Comparison of ENCODE assay signal across 10 cellular contexts in genomic region chr1:59892836-59893811, GRCh38. TPM values are rescaled to one million over a fixed set of nuclear protein-coding genes. Genes with fewer than 3 reads are reported as not detected.
DNase-seq lines count a peak whose midpoint lies in the region; ATAC-seq and TF ChIP-seq lines count a peak whose summit lies in the region.
"Had no signal": no experiment of that assay in that cellular context is flagged by ENCODE, and none has a peak within 500 bp of the region (broad histone marks: within the 10 kb centered on the region; RNA-seq: fewer than 3 reads in every experiment).

No MANE protein-coding gene starts in this region.

- H3K4me1 Mint-ChIP-seq in activated naive CD4-positive, alpha-beta T cell treated with anti-CD3 and anti-CD28 coated beads, Interleukin-2, amount 50 U/mL, for 24 hours: peaks cover 18% of the 10 kb centered on the region
- peaks cover 20% of the 10 kb centered on the region for H3K4me1 Mint-ChIP-seq in stimulated activated naive CD8-positive, alpha-beta T cell treated with anti-CD3 and anti-CD28 coated beads, Interleukin-15, amount 100 ng/mL, for 72 hours

- peak overlapping the region; percentile 88 for H3K27ac Mint-ChIP-seq in activated naive CD4-positive, alpha-beta T cell treated with anti-CD3 and anti-CD28 coated beads, Interleukin-2, amount 50 U/mL, for 24 hours
- H3K27ac Mint-ChIP-seq in stimulated activated naive CD8-positive, alpha-beta T cell treated with anti-CD3 and anti-CD28 coated beads, Interleukin-15, amount 100 ng/mL, for 72 hours: peak overlapping the region in 1 of 2 donors; percentile 42

- intact Hi-C loops in left cardiac atrium (cut with DNase I): no loop called here

- peaks cover 2% of the 10 kb centered on the region for H3K27me3 Mint-ChIP-seq in activated naive CD4-positive, alpha-beta T cell treated with anti-CD3 and anti-CD28 coated beads, Interleukin-2, amount 50 U/mL, for 24 hours
- no peaks in the 10 kb centered on the region for H3K27me3 Mint-ChIP-seq in stimulated activated naive CD8-positive, alpha-beta T cell treated with anti-CD3 and anti-CD28 coated beads, Interleukin-15, amount 100 ng/mL, for 72 hours

- H3K4me3 Mint-ChIP-seq in activated naive CD4-positive, alpha-beta T cell treated with anti-CD3 and anti-CD28 coated beads, Interleukin-2, amount 50 U/mL, for 24 hours: peak overlapping the region; percentile 15
- peak overlapping the region; percentile 14 to 29 for H3K4me3 Mint-ChIP-seq in stimulated activated naive CD8-positive, alpha-beta T cell treated with anti-CD3 and anti-CD28 coated beads, Interleukin-15, amount 100 ng/mL, for 72 hours

- peak; percentile 60 for ATAC-seq in stimulated activated naive CD8-positive, alpha-beta T cell treated with anti-CD3 and anti-CD28 coated beads, Interleukin-15, amount 100 ng/mL, for 72 hours
- no peak for ATAC-seq in left cardiac atrium

- H3K36me3 Mint-ChIP-seq in activated naive CD4-positive, alpha-beta T cell treated with anti-CD3 and anti-CD28 coated beads, Interleukin-2, amount 50 U/mL, for 24 hours: peaks cover 7% of the 10 kb centered on the region

- DNase-seq in activated naive CD4-positive, alpha-beta T cell (lab: John Stamatoyannopoulos, UW): no peak
- DNase-seq in NCI-H526 (lab: John Stamatoyannopoulos, UW) (peak; percentile 88 to 93), epithelial cell of esophagus (ENCODE audit: low read depth) (peak; percentile 90), HK-2 (ENCODE audit: unreplicated experiment) (no peak), iPS-NIHi7 (ENCODE audit: extremely low spot score) (no peak), left cardiac atrium (no peak)
- DNase-seq in stimulated activated naive CD8-positive, alpha-beta T cell treated with anti-CD3 and anti-CD28 coated beads, Interleukin-15, amount 100 ng/mL, for 72 hours: no peak
- DNase-seq: NCI-H1930; stimulated activated CD4-positive, alpha-beta T cell treated with anti-CD3 and anti-CD28 coated beads, Interleukin-2, amount 100 ng/mL, for 48 hours had no signal

- no peak for TF ChIP-seq CTCF in epithelial cell of esophagus (IDR thresholded peaks at IDR 0.05; ENCODE audit: insufficient read depth, low read depth, low read length, missing control alignments)

- peaks cover 13% of the 10 kb centered on the region for H3K9me3 Mint-ChIP-seq in activated naive CD4-positive, alpha-beta T cell treated with anti-CD3 and anti-CD28 coated beads, Interleukin-2, amount 50 U/mL, for 24 hours
- H3K9me3 Mint-ChIP-seq in stimulated activated naive CD8-positive, alpha-beta T cell treated with anti-CD3 and anti-CD28 coated beads, Interleukin-15, amount 100 ng/mL, for 72 hours: peaks cover 12 to 25% of the 10 kb centered on the region in 2 donors

- H3K4me3 ChIP-seq in epithelial cell of esophagus (ENCODE audit: low read length): no peak overlapping the region

RNA-seq across cellular contexts. Expression of gene CYP2J2, which starts 33.4 kb away (rescaled TPM):
- 100 to 1,000 TPM in 1 of 2 donors, 10 to 100 TPM in 1; 63.9 to 116 TPM for total RNA-seq in left cardiac atrium

Comparison
In these comparisons a context has a peak if more than half of its experiments do, and no peak if none do; other contexts are left out.
1. DNase-seq: peak in NCI-H526 (2 of 2) and epithelial cell of esophagus (single experiment); none in activated naive CD4-positive, alpha-beta T cell (0 of 4), stimulated activated naive CD8-positive, alpha-beta T cell treated with anti-CD3 and anti-CD28 coated beads, Interleukin-15, amount 100 ng/mL, for 72 hours (0 of 2), HK-2 (single experiment), iPS-NIHi7 (single experiment) and left cardiac atrium (single experiment).